25 cellular contexts compared by ENCODE assay signal in the genomic region with DNA sequence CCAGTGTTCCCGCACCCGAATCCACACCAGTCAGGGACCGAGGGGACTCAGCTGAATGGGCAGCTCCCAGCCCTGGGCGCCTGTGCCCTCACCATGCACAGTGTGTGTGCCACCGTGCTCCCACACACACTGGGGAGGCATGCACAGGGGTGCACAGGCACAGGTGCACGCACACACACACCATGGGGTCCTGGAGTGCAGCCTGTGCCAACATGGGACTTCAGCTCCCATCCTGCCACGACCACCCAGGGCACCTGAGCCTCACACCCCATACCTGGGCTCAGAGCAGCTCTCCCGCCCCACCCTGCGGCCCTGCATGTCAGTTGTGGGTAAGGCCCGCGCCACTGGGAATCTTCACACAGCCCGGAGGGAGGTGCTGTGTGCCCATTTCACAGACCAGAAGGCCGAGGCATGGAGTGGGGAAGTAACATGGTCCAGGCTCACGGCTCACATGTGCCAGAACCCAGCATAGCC. TPM values are rescaled to one million over a fixed set of nuclear protein-coding genes. Genes with fewer than 3 reads are reported as not detected.
DNase-seq lines count a peak whose midpoint lies in the region; ATAC-seq and TF ChIP-seq lines count a peak whose summit lies in the region.
"Had no signal": no experiment of that assay in that cellular context is flagged by ENCODE, and none has a peak within 500 bp of the region (broad histone marks: within the 10 kb centered on the region; RNA-seq: fewer than 3 reads in every experiment).

No MANE protein-coding gene starts in this region.

- peak overlapping the region in 10 of 11 experiments; percentile 2 to 94 (median 79); a peak in 18 of 22 replicates for H3K4me2 ChIP-seq in BLaER1 treated with 17β-estradiol and CSF1 and Interleukin-3, amounts not matched to agents 10 nM and 100 nM

- intact Hi-C loops in sciatic nerve (cut with DNase I), result no loop called here

- no peak overlapping the region for H3K4me3 ChIP-seq in BLaER1 treated with 17β-estradiol and CSF1 and Interleukin-3, amounts not matched to agents 10 nM and 100 nM
- H3K4me3 ChIP-seq in coronary artery, result no peak overlapping the region
- H3K4me3 ChIP-seq: body of pancreas, ovary, right atrium auricular region, SK-N-MC, transverse colon had no signal

- no peak for TF ChIP-seq CTCF in coronary artery (IDR thresholded peaks at IDR 0.05)

- peaks cover 23 to 53% (median 37%) of the 10 kb centered on the region in 11 experiments for H3K27me3 ChIP-seq in BLaER1 treated with 17β-estradiol and CSF1 and Interleukin-3, amounts not matched to agents 10 nM and 100 nM
- H3K27me3 ChIP-seq: ovary, right atrium auricular region had no signal

- no peak overlapping the region for H3K27ac ChIP-seq in BLaER1 treated with 17β-estradiol and CSF1 and Interleukin-3, amounts not matched to agents 10 nM and 100 nM
- H3K27ac ChIP-seq in coronary artery, result no peak overlapping the region
- H3K27ac ChIP-seq: body of pancreas, ovary, right atrium auricular region, SK-N-MC, transverse colon had no signal

- peak; percentile 2 for DNase-seq in activated CD4-positive, alpha-beta T cell treated with anti-CD3 and anti-CD28 coated beads for 1 hour
- no peak for DNase-seq in activated CD4-positive, alpha-beta T cell treated with anti-CD3 and anti-CD28 coated beads for 4 hours
- DNase-seq in coronary artery (ENCODE audit: low spot score) (peak; percentile 49), sciatic nerve (ENCODE audit: low spot score) (peak; percentile 48), islet precursor cell (no peak), NCI-H226 (no peak)
- DNase-seq: activated CD4-positive, alpha-beta T cell treated with anti-CD3 and anti-CD28 coated beads for 48 hours; activated naive CD8-positive, alpha-beta T cell treated with anti-CD3 and anti-CD28 coated beads, Interleukin-2, amount 50 U/mL, for 24 hours; AML-193; DMS53; effector CD4-positive, alpha-beta T cell; GDM1; Kasumi-1; NCI-H187 treated with DMSO at 0.1 percent for 48 hours; NCI-H69; ovary; stimulated activated CD4-positive, alpha-beta T cell treated with anti-CD3 and anti-CD28 coated beads, Interleukin-12 subunit alpha, Interleukin-12 subunit beta, amount 100 ng/mL, for 4 hours; transverse colon had no signal

- H3K9ac ChIP-seq in BLaER1 treated with 17β-estradiol and CSF1 and Interleukin-3, amounts not matched to agents 10 nM and 100 nM, result peak overlapping the region in 3 of 11 experiments; percentile 1 to 50 (median 29); a peak in 4 of 22 replicates

- no peak for ATAC-seq in sciatic nerve
- no peak for ATAC-seq in HG03039 (IDR thresholded peaks at IDR 0.05; ENCODE audit: unreplicated experiment)
- ATAC-seq: activated naive CD8-positive, alpha-beta T cell treated with anti-CD3 and anti-CD28 coated beads, Interleukin-2, amount 50 U/mL, for 24 hours; body of pancreas; left ventricle myocardium superior had no signal

- peaks cover 9 to 20% (median 13%) of the 10 kb centered on the region in 11 experiments for H3K9me3 ChIP-seq in BLaER1 treated with 17β-estradiol and CSF1 and Interleukin-3, amounts not matched to agents 10 nM and 100 nM (replicated peaks in 1 of 11)
- H3K9me3 ChIP-seq: body of pancreas, ovary, transverse colon had no signal

- no peaks in the 10 kb centered on the region for H3K36me3 ChIP-seq in BLaER1 treated with 17β-estradiol and CSF1 and Interleukin-3, amounts not matched to agents 10 nM and 100 nM
- H3K36me3 ChIP-seq: ovary, right atrium auricular region, transverse colon had no signal

- peaks cover 0 to 68% (median 50%) of the 10 kb centered on the region in 10 experiments; a peak in 19 of 20 replicates for H3K4me1 ChIP-seq in BLaER1 treated with 17β-estradiol and CSF1 and Interleukin-3, amounts not matched to agents 10 nM and 100 nM
- H3K4me1 ChIP-seq: body of pancreas, right atrium auricular region, transverse colon had no signal

- peaks cover 0 to 67% (median 26%) of the 10 kb centered on the region in 11 experiments; a peak in 13 of 22 replicates for H4K20me1 ChIP-seq in BLaER1 treated with 17β-estradiol and CSF1 and Interleukin-3, amounts not matched to agents 10 nM and 100 nM

RNA-seq across cellular contexts. Expression of a gene that starts 8.0 kb away (rescaled TPM):
- 2.4 TPM for total RNA-seq in sciatic nerve
- total RNA-seq: activated T-helper 2 cell treated with anti-CD3 and anti-CD28 coated beads, Interferon-gamma antibody, Interleukin-2, Interleukin-4, amounts not matched to agents 10 μg/mL and 5 μg/mL and 100 μg/mL, durations not matched to agents 14 hours and 24 hours and 36 hours had no signal

Comparison
In these comparisons a context has a peak if more than half of its experiments do, and no peak if none do; other contexts are left out.
1. DNase-seq: peak in activated CD4-positive, alpha-beta T cell treated with anti-CD3 and anti-CD28 coated beads for 1 hour (single experiment), coronary artery (single experiment) and sciatic nerve (single experiment); none in activated CD4-positive, alpha-beta T cell treated with anti-CD3 and anti-CD28 coated beads for 4 hours (0 of 2), islet precursor cell (single experiment) and NCI-H226 (single experiment).